ENCODE assay signal across 27 cellular contexts in genomic region chr6:93210908-93211307, GRCh38.
"Had no signal": no experiment of that assay in that cellular context is flagged by ENCODE, and none has a peak within 500 bp of the region (broad histone marks: within the 10 kb centered on the region; RNA-seq: fewer than 3 reads in every experiment).

No MANE protein-coding gene starts in this region.

- H3K4me3 Mint-ChIP-seq: activated CD4-positive, alpha-beta memory T cell treated with anti-CD3 and anti-CD28 coated beads, Interleukin-2, amount 10 ng/mL, durations not matched to agents 7 days and 5 days; activated CD4-positive, alpha-beta T cell treated with anti-CD3 and anti-CD28 coated beads, Interleukin-2, amount 10 ng/mL, durations not matched to agents 7 days and 5 days; activated naive CD8-positive, alpha-beta T cell; activated T-cell treated with anti-CD3 and anti-CD28 coated beads, Interleukin-2, amount 50 U/mL, for 4 hours; activated T-helper 17 cell treated with anti-CD3 and anti-CD28 coated beads, Interleukin-2, amount 50 U/mL, for 72 hours; central memory CD8-positive, alpha-beta T cell; effector memory CD8-positive, alpha-beta T cell had no signal

- H3K36me3 Mint-ChIP-seq: activated naive CD8-positive, alpha-beta T cell had no signal

- H3K36me3 ChIP-seq: brain microvascular endothelial cell, esophagus squamous epithelium had no signal

- H3K27me3 Mint-ChIP-seq: activated CD4-positive, alpha-beta memory T cell treated with anti-CD3 and anti-CD28 coated beads, Interleukin-2, amount 10 ng/mL, durations not matched to agents 7 days and 5 days; activated CD4-positive, alpha-beta T cell treated with anti-CD3 and anti-CD28 coated beads, Interleukin-2, amount 10 ng/mL, durations not matched to agents 7 days and 5 days; activated naive CD8-positive, alpha-beta T cell; activated T-helper 17 cell treated with anti-CD3 and anti-CD28 coated beads, Interleukin-2, amount 50 U/mL, for 72 hours; central memory CD8-positive, alpha-beta T cell; effector memory CD8-positive, alpha-beta T cell had no signal

- H3K27me3 ChIP-seq: brain microvascular endothelial cell, esophagus squamous epithelium had no signal

- H3K4me1 Mint-ChIP-seq: activated CD4-positive, alpha-beta memory T cell treated with anti-CD3 and anti-CD28 coated beads, Interleukin-2, amount 10 ng/mL, durations not matched to agents 7 days and 5 days; activated CD4-positive, alpha-beta T cell treated with anti-CD3 and anti-CD28 coated beads, Interleukin-2, amount 10 ng/mL, durations not matched to agents 7 days and 5 days; activated T-helper 17 cell treated with anti-CD3 and anti-CD28 coated beads, Interleukin-2, amount 50 U/mL, for 72 hours; central memory CD8-positive, alpha-beta T cell had no signal

- DNase-seq: activated CD4-positive, alpha-beta memory T cell treated with anti-CD3 and anti-CD28 coated beads, Interleukin-2, amount 10 ng/mL, durations not matched to agents 7 days and 5 days; activated CD4-positive, alpha-beta T cell treated with anti-CD3 and anti-CD28 coated beads for 1 hour; activated CD4-positive, alpha-beta T cell treated with anti-CD3 and anti-CD28 coated beads for 4 hours; activated CD4-positive, alpha-beta T cell treated with anti-CD3 and anti-CD28 coated beads, Interleukin-2, amount 10 ng/mL, durations not matched to agents 7 days and 5 days; activated CD4-positive, alpha-beta T cell treated with anti-CD3 and anti-CD28 coated beads, Interleukin-2, amount 50 U/mL, for 4 hours; activated effector memory CD4-positive, alpha-beta T cell treated with Interleukin-2 at 50 U/mL for 16 hours; activated gamma-delta T cell treated with Interleukin-2 at 50 U/mL for 16 hours; activated naive CD4-positive, alpha-beta T cell treated with anti-CD3 and anti-CD28 coated beads, Interleukin-2, amount 50 U/mL, for 16 hours; activated naive CD4-positive, alpha-beta T cell treated with Interleukin-2 at 50 U/mL for 16 hours; activated T-cell treated with anti-CD3 and anti-CD28 coated beads, Interleukin-2, amount 50 U/mL, for 4 hours; amniotic stem cell; anterior cingulate cortex; brain microvascular endothelial cell; cortex of kidney; dermis blood vessel endothelial cell; effector CD4-positive, alpha-beta T cell; effector memory CD8-positive, alpha-beta T cell; erythroblast; esophagus squamous epithelium; foreskin melanocyte; head of caudate nucleus; T-helper 2 cell had no signal

- H3K27ac ChIP-seq: brain microvascular endothelial cell, esophagus squamous epithelium had no signal

- ATAC-seq: activated T-cell treated with anti-CD3 and anti-CD28 coated beads, Interleukin-2, amount 50 U/mL, for 4 hours; activated T-helper 17 cell treated with anti-CD3 and anti-CD28 coated beads, Interleukin-2, amount 50 U/mL, for 72 hours; effector memory CD8-positive, alpha-beta T cell had no signal

- H3K4me1 ChIP-seq: esophagus squamous epithelium had no signal

- FAIRE-seq: astrocyte, bronchial epithelial cell had no signal

- H3K27ac Mint-ChIP-seq: activated CD4-positive, alpha-beta memory T cell treated with anti-CD3 and anti-CD28 coated beads, Interleukin-2, amount 10 ng/mL, durations not matched to agents 7 days and 5 days; activated CD4-positive, alpha-beta T cell treated with anti-CD3 and anti-CD28 coated beads, Interleukin-2, amount 10 ng/mL, durations not matched to agents 7 days and 5 days; activated naive CD8-positive, alpha-beta T cell; activated T-helper 17 cell treated with anti-CD3 and anti-CD28 coated beads, Interleukin-2, amount 50 U/mL, for 72 hours; effector memory CD8-positive, alpha-beta T cell had no signal

- H3K4me3 ChIP-seq: esophagus squamous epithelium had no signal
